ENCODE assay signal across 18 cellular contexts in genomic region chr3:195112361-195112791, GRCh38.
A peak's percentile ranks its signal among the peaks of the same experiment; 100 is the strongest.
DNase-seq lines count a peak whose midpoint lies in the region; ATAC-seq, FAIRE-seq and TF ChIP-seq lines count a peak whose summit lies in the region.
"Had no signal": no experiment of that assay in that cellular context is flagged by ENCODE, and none has a peak within 500 bp of the region (broad histone marks: within the 10 kb centered on the region; RNA-seq: fewer than 3 reads in every experiment).

No MANE protein-coding gene starts in this region.

- ATAC-seq in HepG2 (no peak), right lobe of liver (no peak)
- no peak for ATAC-seq in activated CD8-positive, alpha-beta T cell treated with anti-CD3 and anti-CD28 coated beads, Interleukin-2, amount 10 ng/mL, durations not matched to agents 7 days and 5 days
- ATAC-seq: HCT116 had no signal

- peak overlapping the region; percentile 92 for H2BK12ac ChIP-seq in neuronal stem cell (ENCODE audit: low read length)

- H2AFZ ChIP-seq in HepG2 (ENCODE audit: low read length) (no peak overlapping the region), neuronal stem cell (ENCODE audit: low read length) (no peak overlapping the region)

- H3K9ac ChIP-seq in HepG2 (ENCODE audit: insufficient read depth, low read depth, low read length) (no peak overlapping the region), kidney (ENCODE audit: low read length in 2 of 2) (no peak overlapping the region), neuronal stem cell (ENCODE audit: low read depth, low read length, poor library complexity) (peak overlapping the region; percentile 78)
- H3K9ac ChIP-seq: BLaER1 had no signal

- no peak overlapping the region for H3K4ac ChIP-seq in neuronal stem cell (ENCODE audit: low read length)

- BruUV-seq in HepG2 (replicated peaks; lab: Mats Ljungman, UMichigan): no TSS peak

- H3K4me1 ChIP-seq in HepG2 (ENCODE audit: insufficient read depth, low read length): peaks cover 27% of the 10 kb centered on the region
- H3K4me1 ChIP-seq in right lobe of liver: no peaks in the 10 kb centered on the region
- H3K4me1 ChIP-seq in kidney (ENCODE audit: control insufficient read depth in 1 of 2, insufficient read depth in 1 of 2, low read depth in 1 of 2, low read length in 2 of 2): peaks cover 0 to 2% of the 10 kb centered on the region in 2 donors
- peaks cover 3 to 4% of the 10 kb centered on the region in 2 donors for H3K4me1 ChIP-seq in neuronal stem cell (ENCODE audit: control insufficient read depth in 2 of 2, insufficient read depth in 1 of 2, low read depth in 1 of 2, low read length in 2 of 2)
- peaks cover 5% of the 10 kb centered on the region for H3K4me1 ChIP-seq in vagina

- no peaks in the 10 kb centered on the region for H3K36me3 Mint-ChIP-seq in activated CD8-positive, alpha-beta T cell treated with anti-CD3 and anti-CD28 coated beads, Interleukin-2, amount 10 ng/mL, durations not matched to agents 7 days and 5 days (ENCODE audit: low read depth)
- H3K36me3 Mint-ChIP-seq: CD4-positive, alpha-beta memory T cell; IgD-negative memory B cell had no signal

- H4K20me1 ChIP-seq in HepG2 (ENCODE audit: insufficient read depth, low read length): no peaks in the 10 kb centered on the region
- H4K20me1 ChIP-seq: BLaER1 had no signal

- peak overlapping the region; percentile 94 for H3K14ac ChIP-seq in neuronal stem cell (ENCODE audit: low read length)

- in situ Hi-C loops in HepG2 (cut with HindIII; ENCODE audit: extremely low pct_ligation_motif_present, low pct_unique_long_range_greater_than_20kb): no loop called here

- H2BK5ac ChIP-seq in neuronal stem cell (ENCODE audit: low read length): no peak overlapping the region

- H3K9me3 ChIP-seq in HepG2 (ENCODE audit: low read length) (no peaks in the 10 kb centered on the region), right lobe of liver (no peaks in the 10 kb centered on the region), kidney (ENCODE audit: control insufficient read depth in 1 of 2, low read length in 2 of 2) (no peaks in the 10 kb centered on the region), neuronal stem cell (replicated peaks in 1 of 2; ENCODE audit: control insufficient read depth in 2 of 2, insufficient read depth in 1 of 2, low read depth in 1 of 2, low read length in 2 of 2) (peaks cover 0 to 10% of the 10 kb centered on the region in 2 donors), vagina (no peaks in the 10 kb centered on the region)
- H3K9me3 ChIP-seq: BLaER1 had no signal

- no peak overlapping the region for H3K4me2 ChIP-seq in HepG2 (ENCODE audit: low read depth, low read length)
- no peak overlapping the region for H3K4me2 ChIP-seq in neuronal stem cell (ENCODE audit: insufficient read depth, low read length, poor library complexity, severe bottlenecking)
- H3K4me2 ChIP-seq: BLaER1 had no signal

- H3K79me1 ChIP-seq in neuronal stem cell (ENCODE audit: low read depth, low read length): peaks cover 4% of the 10 kb centered on the region

- CTCF ChIA-PET in HepG2 (lab: Yijun Ruan, JAX; ENCODE audit: low intra/inter-chr PET ratio, low total read pairs): no interaction called here
- CTCF ChIA-PET in activated CD8-positive, alpha-beta T cell treated with anti-CD3 and anti-CD28 coated beads, Interleukin-2, amount 10 ng/mL, durations not matched to agents 7 days and 5 days (lab: Charles Lee): interaction anchor here (2.1 kb wide), 1 partner anchor 430 kb away, joined by 7 read pairs; no protein-coding TSS in a partner anchor

- H3K9me3 Mint-ChIP-seq in activated CD8-positive, alpha-beta T cell treated with anti-CD3 and anti-CD28 coated beads, Interleukin-2, amount 10 ng/mL, durations not matched to agents 7 days and 5 days (ENCODE audit: insufficient read depth): no peaks in the 10 kb centered on the region
- H3K9me3 Mint-ChIP-seq: CD14-positive monocyte; CD4-positive, alpha-beta memory T cell; IgD-negative memory B cell had no signal

- WGBS in HepG2 (ENCODE audit: low lambda C conversion rate): 92% methylated on average over 22 of the region's 22 CpGs
- WGBS in right lobe of liver (ENCODE audit: insufficient coverage, low coverage, low lambda C conversion rate, missing lambda C conversion rate): 84% methylated on average over 6 of the region's 22 CpGs
- WGBS in neuronal stem cell (ENCODE audit: extremely low coverage in 2 of 2, insufficient read length in 2 of 2, insufficient replicate concordance in 1 of 2), 2 donors: no CpG with 5 or more reads among the region's 22 CpGs

- no peaks in the 10 kb centered on the region for H3K79me2 ChIP-seq in HepG2 (ENCODE audit: insufficient read depth, low read length)

- no peak overlapping the region for H2BK120ac ChIP-seq in neuronal stem cell (ENCODE audit: low read depth, low read length)

- TF ChIP-seq CTCF in HepG2 (CRISPR knock-in tag; IDR thresholded peaks at IDR 0.05) (no peak), right lobe of liver (IDR thresholded peaks at IDR 0.05) (no peak), kidney (IDR thresholded peaks at IDR 0.05; ENCODE audit: borderline replicate concordance, extremely low read depth, insufficient read depth) (no peak), vagina (IDR thresholded peaks at IDR 0.05) (no peak)

- no peak overlapping the region for H3K4me3 ChIP-seq in HepG2 (replicated peaks in 1 of 3; ENCODE audit: insufficient read depth in 1 of 3, low read depth in 2 of 3, low read length in 3 of 3)
- H3K4me3 ChIP-seq in right lobe of liver: no peak overlapping the region
- no peak overlapping the region for H3K4me3 ChIP-seq in kidney (ENCODE audit: low read length in 2 of 2)
- peak overlapping the region in 1 of 2 donors; percentile 48 for H3K4me3 ChIP-seq in neuronal stem cell (ENCODE audit: low read length in 2 of 2)
- no peak overlapping the region for H3K4me3 ChIP-seq in vagina
- H3K4me3 ChIP-seq: BLaER1 had no signal

- no peak overlapping the region for H4K91ac ChIP-seq in neuronal stem cell (ENCODE audit: low read depth, low read length, poor library complexity)

- H3K27ac ChIP-seq in HepG2 (ENCODE audit: extremely low read length, insufficient read depth, low read length): no peak overlapping the region
- H3K27ac ChIP-seq in right lobe of liver: no peak overlapping the region
- no peak overlapping the region for H3K27ac ChIP-seq in kidney (ENCODE audit: low read depth in 2 of 2, low read length in 2 of 2)
- H3K27ac ChIP-seq in neuronal stem cell (replicated peaks; ENCODE audit: low read length): no peak overlapping the region
- peak overlapping the region; percentile 39 for H3K27ac ChIP-seq in vagina
- H3K27ac ChIP-seq: BLaER1 had no signal

- no peak for FAIRE-seq in HepG2 (lab: Jason Lieb, UNC)
- no peak for FAIRE-seq in kidney (lab: Jason Lieb, UNC)
- FAIRE-seq: H54, HTR-8/SVneo had no signal

- no peaks in the 10 kb centered on the region for H3K4me1 Mint-ChIP-seq in activated CD8-positive, alpha-beta T cell treated with anti-CD3 and anti-CD28 coated beads, Interleukin-2, amount 10 ng/mL, durations not matched to agents 7 days and 5 days (ENCODE audit: low read depth)

- TF ChIP-seq POLR2A in HepG2 (IDR thresholded peaks at IDR 0.05; ENCODE audit: insufficient read depth in 1 of 2, low read depth in 2 of 2, low read length in 2 of 2): no peak
- no peak for TF ChIP-seq POLR2A in right lobe of liver (IDR thresholded peaks at IDR 0.05)
- no peak for TF ChIP-seq POLR2A in vagina (IDR thresholded peaks at IDR 0.05)

- intact Hi-C loops in HepG2 (cut with micrococcal nuclease; ENCODE audit: unreplicated experiment) (no loop called here), right lobe of liver (cut with DNase I) (loop anchor here (10.0 kb wide), 2 partner anchors 142 to 418 kb away; no protein-coding TSS in a partner anchor), kidney (cut with DNase I) (no loop called here), vagina (cut with DNase I) (loop anchor here (5.0 kb wide), 1 partner anchor 145 kb away; no protein-coding TSS in a partner anchor)

- TF ChIP-seq RAD21 in HepG2 (CRISPR knock-in tag; IDR thresholded peaks at IDR 0.05): no peak

- TF ChIP-seq EP300 in HepG2 (IDR thresholded peaks at IDR 0.05; ENCODE audit: low read depth in 2 of 2, low read length in 2 of 2) (no peak), HepG2 (CRISPR knock-in tag; IDR thresholded peaks at IDR 0.05; ENCODE audit: borderline replicate concordance) (no peak)

- DNase-seq in HepG2 (ENCODE audit: low spot score): no peak
- DNase-seq in right lobe of liver: no peak
- DNase-seq in kidney: peak; percentile 44
- no peak for DNase-seq in neuronal stem cell (ENCODE audit: low spot score)
- DNase-seq in vagina (ENCODE audit: extremely low spot score in 2 of 2): no peak
- no peak for DNase-seq in activated CD4-positive, alpha-beta T cell treated with anti-CD3 and anti-CD28 coated beads for 1 hour
- no peak for DNase-seq in D341Med (ENCODE audit: low spot score)
- DNase-seq in activated CD8-positive, alpha-beta T cell treated with anti-CD3 and anti-CD28 coated beads, Interleukin-2, amount 10 ng/mL, durations not matched to agents 7 days and 5 days: no peak
- DNase-seq: 8988T; CD4-positive, alpha-beta memory T cell; DMS79 treated with DMSO at 0.1 percent for 48 hours; GF-D8 had no signal

- no peak overlapping the region for H3K27ac Mint-ChIP-seq in activated CD8-positive, alpha-beta T cell treated with anti-CD3 and anti-CD28 coated beads, Interleukin-2, amount 10 ng/mL, durations not matched to agents 7 days and 5 days
- H3K27ac Mint-ChIP-seq: CD14-positive monocyte; CD4-positive, alpha-beta memory T cell; IgD-negative memory B cell had no signal

- H3K27me3 ChIP-seq in HepG2 (ENCODE audit: control insufficient read depth in 1 of 2, insufficient read depth in 2 of 2, low read length in 2 of 2): no peaks in the 10 kb centered on the region
- no peaks in the 10 kb centered on the region for H3K27me3 ChIP-seq in right lobe of liver
- peaks cover 0 to 3% (median 0%) of the 10 kb centered on the region in 3 experiments for H3K27me3 ChIP-seq in neuronal stem cell (ENCODE audit: control insufficient read depth in 3 of 3, insufficient read depth in 3 of 3, low read depth in 1 of 3, low read length in 3 of 3)
- no peaks in the 10 kb centered on the region for H3K27me3 ChIP-seq in vagina
- H3K27me3 ChIP-seq: BLaER1 had no signal

- H3K18ac ChIP-seq in neuronal stem cell (ENCODE audit: low read length): peak overlapping the region; percentile 62

- POLR2A ChIA-PET in HepG2 (lab: Yijun Ruan, JAX): no interaction called here
- POLR2A ChIA-PET in activated CD8-positive, alpha-beta T cell treated with anti-CD3 and anti-CD28 coated beads, Interleukin-2, amount 10 ng/mL, durations not matched to agents 7 days and 5 days (lab: Charles Lee): no interaction called here

- no peak overlapping the region for H2AK5ac ChIP-seq in neuronal stem cell (ENCODE audit: low read depth, low read length)

- no peak overlapping the region for H3K4me3 Mint-ChIP-seq in activated CD8-positive, alpha-beta T cell treated with anti-CD3 and anti-CD28 coated beads, Interleukin-2, amount 10 ng/mL, durations not matched to agents 7 days and 5 days
- H3K4me3 Mint-ChIP-seq: CD14-positive monocyte; CD4-positive, alpha-beta memory T cell; IgD-negative memory B cell had no signal

- H3K27me3 Mint-ChIP-seq in activated CD8-positive, alpha-beta T cell treated with anti-CD3 and anti-CD28 coated beads, Interleukin-2, amount 10 ng/mL, durations not matched to agents 7 days and 5 days (ENCODE audit: low read depth): no peaks in the 10 kb centered on the region
- H3K27me3 Mint-ChIP-seq: CD4-positive, alpha-beta memory T cell; IgD-negative memory B cell had no signal

- no peak overlapping the region for H2BK15ac ChIP-seq in neuronal stem cell (ENCODE audit: low read length)

- no peak overlapping the region for H4K8ac ChIP-seq in neuronal stem cell (ENCODE audit: low read depth, low read length)

- peak overlapping the region; percentile 92 for H3K23ac ChIP-seq in neuronal stem cell (ENCODE audit: low read depth, low read length, poor library complexity)

- H3K36me3 ChIP-seq in HepG2 (replicated peaks in 1 of 2; ENCODE audit: control insufficient read depth in 1 of 2, insufficient read depth in 2 of 2, low read length in 2 of 2) (peaks cover 2 to 6% of the 10 kb centered on the region in 2 experiments; a peak in 3 of 5 replicates), right lobe of liver (no peaks in the 10 kb centered on the region), kidney (ENCODE audit: control insufficient read depth in 1 of 2, insufficient read depth in 2 of 2, low read length in 2 of 2) (no peaks in the 10 kb centered on the region), neuronal stem cell (replicated peaks in 1 of 2; ENCODE audit: control insufficient read depth in 2 of 2, insufficient read depth in 2 of 2, low read length in 2 of 2) (peaks cover 13 to 14% of the 10 kb centered on the region in 2 donors), vagina (no peaks in the 10 kb centered on the region)

Comparison
In these comparisons a context has a peak if more than half of its experiments do, and no peak if none do; other contexts are left out.
1. intact Hi-C loops: an anchor here in right lobe of liver (10.0 kb wide) and vagina (5.0 kb wide); none called in HepG2 and kidney.